Comparison of ENCODE assay signal across 23 cellular contexts in the genomic region with DNA sequence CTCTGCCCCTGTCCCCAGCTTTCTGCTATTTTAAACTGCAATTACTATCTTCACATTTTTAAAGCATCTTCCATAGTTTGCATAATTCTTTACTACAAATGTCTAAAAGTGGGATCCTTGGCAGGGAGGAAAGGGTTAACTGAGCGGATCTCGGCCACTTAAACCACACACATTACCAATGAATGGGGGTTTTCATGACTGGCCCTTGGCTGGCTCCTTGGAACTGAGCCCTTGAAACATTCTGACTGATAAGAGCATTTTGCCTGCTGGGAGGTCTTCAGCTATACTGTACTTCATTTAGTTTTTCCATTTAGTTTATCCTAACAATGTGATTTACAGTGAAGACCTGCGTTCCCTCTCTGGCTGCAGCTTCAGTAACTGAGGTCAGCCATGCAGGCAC. TPM values are rescaled to one million over a fixed set of nuclear protein-coding genes. Genes with fewer than 3 reads are reported as not detected.
"Had no signal": no experiment of that assay in that cellular context is flagged by ENCODE, and none has a peak within 500 bp of the region (broad histone marks: within the 10 kb centered on the region; RNA-seq: fewer than 3 reads in every experiment).

No MANE protein-coding gene starts in this region.

- H3K4me1 Mint-ChIP-seq: naive thymus-derived CD4-positive, alpha-beta T cell; stimulated activated memory B cell treated with anti-CD40 and anti-IgM and Interleukin-4, amounts not matched to agents 10 μg/mL and 1 μg/mL and 100 μg/mL, for 72 hours; stimulated activated naive CD8-positive, alpha-beta T cell treated with anti-CD3 and anti-CD28 coated beads, Interleukin-15, amount 100 ng/mL, for 72 hours had no signal

- H3K4me1 ChIP-seq: left ventricle myocardium inferior, right atrium auricular region, right lobe of liver, tibial nerve, uterus had no signal

- H3K4me3 ChIP-seq: left ventricle myocardium inferior, lung, mucosa of descending colon, ovary, right atrium auricular region, right lobe of liver, smooth muscle cell, tibial nerve, uterus had no signal

- H3K9me3 ChIP-seq: left ventricle myocardium inferior, mucosa of descending colon, ovary, right atrium auricular region, right lobe of liver, tibial nerve, uterus had no signal

- ATAC-seq: mucosa of descending colon; naive thymus-derived CD4-positive, alpha-beta T cell; natural killer cell treated with Interleukin-12 subunit alpha and Interleukin-12 subunit beta and Interleukin-15 and Interleukin-18, amount 100 ng/mL, for 72 hours; right lobe of liver; stimulated activated memory B cell treated with anti-CD40 and anti-IgM and Interleukin-4, amounts not matched to agents 10 μg/mL and 1 μg/mL and 100 μg/mL, for 72 hours; stimulated activated naive CD8-positive, alpha-beta T cell treated with anti-CD3 and anti-CD28 coated beads, Interleukin-15, amount 100 ng/mL, for 72 hours had no signal

- H3K36me3 Mint-ChIP-seq: naive thymus-derived CD4-positive, alpha-beta T cell; natural killer cell treated with Interleukin-12 subunit alpha and Interleukin-12 subunit beta and Interleukin-15 and Interleukin-18, amount 100 ng/mL, for 72 hours; stimulated activated memory B cell treated with anti-CD40 and anti-IgM and Interleukin-4, amounts not matched to agents 10 μg/mL and 1 μg/mL and 100 μg/mL, for 72 hours had no signal

- H3K9me3 Mint-ChIP-seq: naive thymus-derived CD4-positive, alpha-beta T cell; natural killer cell treated with Interleukin-12 subunit alpha and Interleukin-12 subunit beta and Interleukin-15 and Interleukin-18, amount 100 ng/mL, for 72 hours; stimulated activated memory B cell treated with anti-CD40 and anti-IgM and Interleukin-4, amounts not matched to agents 10 μg/mL and 1 μg/mL and 100 μg/mL, for 72 hours; stimulated activated naive CD8-positive, alpha-beta T cell treated with anti-CD3 and anti-CD28 coated beads, Interleukin-15, amount 100 ng/mL, for 72 hours; type B pancreatic cell had no signal

- H3K27ac Mint-ChIP-seq: naive thymus-derived CD4-positive, alpha-beta T cell; natural killer cell treated with Interleukin-12 subunit alpha and Interleukin-12 subunit beta and Interleukin-15 and Interleukin-18, amount 100 ng/mL, for 72 hours; progenitor cell of endocrine pancreas; stimulated activated memory B cell treated with anti-CD40 and anti-IgM and Interleukin-4, amounts not matched to agents 10 μg/mL and 1 μg/mL and 100 μg/mL, for 72 hours; stimulated activated naive CD8-positive, alpha-beta T cell treated with anti-CD3 and anti-CD28 coated beads, Interleukin-15, amount 100 ng/mL, for 72 hours; type B pancreatic cell had no signal

- H3K4me3 Mint-ChIP-seq: naive thymus-derived CD4-positive, alpha-beta T cell; natural killer cell treated with Interleukin-12 subunit alpha and Interleukin-12 subunit beta and Interleukin-15 and Interleukin-18, amount 100 ng/mL, for 72 hours; stimulated activated memory B cell treated with anti-CD40 and anti-IgM and Interleukin-4, amounts not matched to agents 10 μg/mL and 1 μg/mL and 100 μg/mL, for 72 hours; stimulated activated naive CD8-positive, alpha-beta T cell treated with anti-CD3 and anti-CD28 coated beads, Interleukin-15, amount 100 ng/mL, for 72 hours; type B pancreatic cell had no signal

- H3K27me3 Mint-ChIP-seq: progenitor cell of endocrine pancreas, type B pancreatic cell had no signal

- H3K27me3 ChIP-seq: ovary, right atrium auricular region, right lobe of liver, tibial nerve, uterus had no signal

- DNase-seq: islet precursor cell; left ventricle myocardium inferior; midbrain; mucosa of descending colon; naive thymus-derived CD4-positive, alpha-beta T cell; ovary; right lobe of liver; stimulated activated CD4-positive, alpha-beta T cell treated with anti-CD3 and anti-CD28 coated beads, Interleukin-1b, Interleukin-23, amount 100 ng/mL, for 48 hours; stimulated activated CD4-positive, alpha-beta T cell treated with anti-CD3 and anti-CD28 coated beads, Interleukin-2, amount 100 ng/mL, for 48 hours; stimulated activated CD4-positive, alpha-beta T cell treated with anti-CD3 and anti-CD28 coated beads, Interleukin-4, amount 100 ng/mL, for 4 hours; stimulated activated CD8-positive, alpha-beta memory T cell treated with anti-CD3 and anti-CD28 coated beads, Interleukin-4, amount 100 ng/mL, for 48 hours; stimulated activated naive CD4-positive, alpha-beta T cell treated with Interleukin-2 at 50 U/mL for 16 hours; stimulated activated naive CD8-positive, alpha-beta T cell treated with anti-CD3 and anti-CD28 coated beads, Interleukin-15, amount 100 ng/mL, for 72 hours; substantia nigra; uterus had no signal

- H3K27ac ChIP-seq: left ventricle myocardium inferior, ovary, right atrium auricular region, right lobe of liver, tibial nerve, uterus had no signal

- H3K36me3 ChIP-seq: ovary, right atrium auricular region, uterus had no signal

RNA-seq across cellular contexts. Expression of gene AADAT, which starts 31.9 kb away (rescaled TPM):
- total RNA-seq: naive thymus-derived CD4-positive, alpha-beta T cell; natural killer cell treated with Interleukin-12 subunit alpha and Interleukin-12 subunit beta and Interleukin-15 and Interleukin-18, amount 100 ng/mL, for 72 hours had no signal
